Comparison of ENCODE assay signal across 23 cellular contexts in the genomic region with DNA sequence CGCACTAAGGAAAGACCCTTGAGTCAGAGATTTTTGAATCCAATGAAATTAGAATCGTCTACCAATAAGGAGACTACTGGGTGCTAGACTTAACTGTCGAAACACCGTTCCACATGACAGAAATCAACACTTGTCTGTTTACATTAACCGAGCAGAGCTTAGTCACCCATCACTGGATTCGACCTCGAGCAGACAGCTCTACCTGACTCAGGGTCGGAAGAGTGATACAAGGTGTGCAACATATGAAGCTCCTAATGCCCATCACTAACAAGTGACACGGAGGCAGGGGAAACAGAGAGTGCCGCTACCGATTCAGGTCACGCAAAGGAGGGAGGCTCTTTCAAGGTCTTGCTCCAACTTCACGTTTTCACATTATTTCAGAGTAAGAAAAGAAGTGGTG. TPM values are rescaled to one million over a fixed set of nuclear protein-coding genes. Genes with fewer than 3 reads are reported as not detected.
DNase-seq lines count a peak whose midpoint lies in the region; ATAC-seq and TF ChIP-seq lines count a peak whose summit lies in the region.
"Had no signal": no experiment of that assay in that cellular context is flagged by ENCODE, and none has a peak within 500 bp of the region (broad histone marks: within the 10 kb centered on the region; RNA-seq: fewer than 3 reads in every experiment).

No MANE protein-coding gene starts in this region.

- no peak overlapping the region for H3K4me3 ChIP-seq in mammary epithelial cell (replicated peaks in 1 of 3; ENCODE audit: insufficient read depth in 1 of 3, low read depth in 2 of 3, low read length in 3 of 3)
- H3K4me3 ChIP-seq in endodermal cell (ENCODE audit: low read length): no peak overlapping the region
- H3K4me3 ChIP-seq in thyroid gland (replicated peaks in 1 of 3): no peak overlapping the region
- H3K4me3 ChIP-seq: BLaER1 treated with 17β-estradiol and CSF1 and Interleukin-3, amounts not matched to agents 10 nM and 100 nM; GM23248; Peyer's patch; SJSA1 had no signal

- H3K27me3 ChIP-seq in mammary epithelial cell (ENCODE audit: insufficient read depth, low read length) (no peaks in the 10 kb centered on the region), endodermal cell (ENCODE audit: control insufficient read depth, insufficient read depth, low read length, poor library complexity, severe bottlenecking) (no peaks in the 10 kb centered on the region), thyroid gland (no peaks in the 10 kb centered on the region)
- H3K27me3 ChIP-seq: BLaER1 treated with 17β-estradiol and CSF1 and Interleukin-3, amounts not matched to agents 10 nM and 100 nM; Peyer's patch; SJSA1 had no signal

- no peak overlapping the region for H3K4me3 Mint-ChIP-seq in MCF 10A (ENCODE audit: unreplicated experiment)
- no peak overlapping the region for H3K4me3 Mint-ChIP-seq in endodermal cell
- no peak overlapping the region for H3K4me3 Mint-ChIP-seq in nephron
- no peak overlapping the region for H3K4me3 Mint-ChIP-seq in activated naive CD8-positive, alpha-beta T cell treated with anti-CD3 and anti-CD28 coated beads, Interleukin-2, amount 50 U/mL, for 24 hours
- H3K4me3 Mint-ChIP-seq: CD8-positive, alpha-beta T cell; H9; HFFc6 had no signal

- H3K27me3 Mint-ChIP-seq in MCF 10A (ENCODE audit: insufficient read depth, unreplicated experiment) (no peaks in the 10 kb centered on the region), endodermal cell (ENCODE audit: insufficient read depth) (no peaks in the 10 kb centered on the region), nephron (ENCODE audit: low read depth) (no peaks in the 10 kb centered on the region)
- no peaks in the 10 kb centered on the region for H3K27me3 Mint-ChIP-seq in activated naive CD8-positive, alpha-beta T cell treated with anti-CD3 and anti-CD28 coated beads, Interleukin-2, amount 50 U/mL, for 24 hours

- BruUV-seq in MCF 10A (replicated peaks; lab: Mats Ljungman, UMichigan) (no TSS peak), mammary epithelial cell (replicated peaks; lab: Mats Ljungman, UMichigan) (no TSS peak)

- H3K9me3 Mint-ChIP-seq in MCF 10A (ENCODE audit: unreplicated experiment) (no peaks in the 10 kb centered on the region), endodermal cell (no peaks in the 10 kb centered on the region), nephron (no peaks in the 10 kb centered on the region)
- no peaks in the 10 kb centered on the region for H3K9me3 Mint-ChIP-seq in activated naive CD8-positive, alpha-beta T cell treated with anti-CD3 and anti-CD28 coated beads, Interleukin-2, amount 50 U/mL, for 24 hours
- H3K9me3 Mint-ChIP-seq: CD8-positive, alpha-beta T cell; H9; HFFc6 had no signal

- peaks cover 10% of the 10 kb centered on the region for H3K4me1 Mint-ChIP-seq in MCF 10A (ENCODE audit: insufficient read depth, unreplicated experiment)
- peaks cover 54% of the 10 kb centered on the region for H3K4me1 Mint-ChIP-seq in endodermal cell
- peaks cover 48% of the 10 kb centered on the region for H3K4me1 Mint-ChIP-seq in nephron
- H3K4me1 Mint-ChIP-seq in activated naive CD8-positive, alpha-beta T cell treated with anti-CD3 and anti-CD28 coated beads, Interleukin-2, amount 50 U/mL, for 24 hours: no peaks in the 10 kb centered on the region

- POLR2A ChIA-PET in MCF 10A (lab: Yijun Ruan, JAX): interaction anchor here (1.0 kb wide), 1 partner anchor 50 kb away, joined by 3 read pairs; no protein-coding TSS in a partner anchor

- intact Hi-C loops in MCF 10A (cut with micrococcal nuclease) (no loop called here), mammary epithelial cell (cut with micrococcal nuclease) (no loop called here), thyroid gland (cut with DNase I) (no loop called here)

- H3K36me3 ChIP-seq in mammary epithelial cell (ENCODE audit: insufficient read depth, low read length): peaks cover 2% of the 10 kb centered on the region
- peaks cover 17% of the 10 kb centered on the region for H3K36me3 ChIP-seq in endodermal cell (ENCODE audit: control insufficient read depth, insufficient read depth, low read length)
- peaks cover 0 to 5% of the 10 kb centered on the region in 2 donors for H3K36me3 ChIP-seq in thyroid gland
- H3K36me3 ChIP-seq: SJSA1 had no signal

- peaks cover 5% of the 10 kb centered on the region for H3K36me3 Mint-ChIP-seq in MCF 10A (ENCODE audit: insufficient read depth, unreplicated experiment)
- H3K36me3 Mint-ChIP-seq in endodermal cell (ENCODE audit: low read depth): peaks cover 23% of the 10 kb centered on the region
- peaks cover 30% of the 10 kb centered on the region for H3K36me3 Mint-ChIP-seq in nephron (ENCODE audit: low read depth)
- H3K36me3 Mint-ChIP-seq in activated naive CD8-positive, alpha-beta T cell treated with anti-CD3 and anti-CD28 coated beads, Interleukin-2, amount 50 U/mL, for 24 hours (ENCODE audit: low read depth): peaks cover 2% of the 10 kb centered on the region

- H3K4me1 ChIP-seq in mammary epithelial cell (ENCODE audit: insufficient read depth, low read length): peaks cover 7% of the 10 kb centered on the region
- peaks cover 13% of the 10 kb centered on the region for H3K4me1 ChIP-seq in endodermal cell (ENCODE audit: control insufficient read depth, insufficient read depth, low read length)
- peaks cover 25 to 33% of the 10 kb centered on the region in 2 donors for H3K4me1 ChIP-seq in thyroid gland

- WGBS in mammary epithelial cell (ENCODE audit: low coverage, missing lambda C conversion rate): 95% methylated on average over 13 of the region's 13 CpGs
- WGBS in endodermal cell (ENCODE audit: insufficient coverage in 1 of 2, insufficient read length in 1 of 2), 2 experiments: 94 to 96% methylated on average over 12 to 13 of the region's 13 CpGs
- WGBS in thyroid gland, 2 donors: 68 to 71% methylated on average over 13 of the region's 13 CpGs

- no peaks in the 10 kb centered on the region for H3K79me2 ChIP-seq in mammary epithelial cell (ENCODE audit: insufficient read depth, low read length)

- H3K27ac Mint-ChIP-seq in MCF 10A (ENCODE audit: low read depth, unreplicated experiment) (no peak overlapping the region), endodermal cell (no peak overlapping the region), nephron (peak overlapping the region in 2 of 3 experiments; percentile 46 to 61)
- H3K27ac Mint-ChIP-seq in activated naive CD8-positive, alpha-beta T cell treated with anti-CD3 and anti-CD28 coated beads, Interleukin-2, amount 50 U/mL, for 24 hours: no peak overlapping the region
- H3K27ac Mint-ChIP-seq: CD8-positive, alpha-beta T cell; HFFc6 had no signal

- CTCF ChIA-PET in MCF 10A (lab: Yijun Ruan, JAX): no interaction called here
- CTCF ChIA-PET in mammary epithelial cell (lab: Charles Lee; ENCODE audit: low non-redundant PET): no interaction called here

- H3K9me3 ChIP-seq in mammary epithelial cell (replicated peaks; ENCODE audit: insufficient read depth, low read length) (no peaks in the 10 kb centered on the region), endodermal cell (ENCODE audit: control insufficient read depth, low read length) (no peaks in the 10 kb centered on the region), thyroid gland (no peaks in the 10 kb centered on the region)
- H3K9me3 ChIP-seq: BLaER1 treated with 17β-estradiol and CSF1 and Interleukin-3, amounts not matched to agents 10 nM and 100 nM; Peyer's patch; SJSA1 had no signal

- dilution Hi-C loops in mammary epithelial cell (cut with HindIII; ENCODE audit: low sequenced_read_pairs): no loop called here

- H2AFZ ChIP-seq in mammary epithelial cell (ENCODE audit: low read depth, low read length): no peak overlapping the region
- H2AFZ ChIP-seq: GM23248 had no signal

- no peak overlapping the region for H3K9ac ChIP-seq in mammary epithelial cell (ENCODE audit: insufficient read depth, low read length)
- H3K9ac ChIP-seq in endodermal cell (ENCODE audit: extremely low read depth, low read length, poor library complexity, severe bottlenecking): no peak overlapping the region
- H3K9ac ChIP-seq: BLaER1 treated with 17β-estradiol and CSF1 and Interleukin-3, amounts not matched to agents 10 nM and 100 nM; GM23248 had no signal

- ATAC-seq in GM18868 (IDR thresholded peaks at IDR 0.05; ENCODE audit: unreplicated experiment) (no peak), HG03432 (IDR thresholded peaks at IDR 0.05; ENCODE audit: unreplicated experiment) (no peak)
- no peak for ATAC-seq in activated naive CD8-positive, alpha-beta T cell treated with anti-CD3 and anti-CD28 coated beads, Interleukin-2, amount 50 U/mL, for 24 hours
- ATAC-seq: CD8-positive, alpha-beta T cell had no signal

- in situ Hi-C loops in mammary epithelial cell (cut with MboI; ENCODE audit: low sequenced_read_pairs in 2 of 2): no loop called here

- H4K20me1 ChIP-seq in mammary epithelial cell (ENCODE audit: insufficient read depth, low read length): no peaks in the 10 kb centered on the region
- H4K20me1 ChIP-seq: BLaER1 treated with 17β-estradiol and CSF1 and Interleukin-3, amounts not matched to agents 10 nM and 100 nM had no signal

- TF ChIP-seq POLR2A in thyroid gland (IDR thresholded peaks at IDR 0.05): no peak

- H3K27ac ChIP-seq in mammary epithelial cell (ENCODE audit: insufficient read depth, low read depth, low read length): no peak overlapping the region
- no peak overlapping the region for H3K27ac ChIP-seq in endodermal cell (ENCODE audit: low read depth, low read length)
- peak overlapping the region; percentile 42 to 71 (median 68) for H3K27ac ChIP-seq in thyroid gland
- H3K27ac ChIP-seq: 22Rv1; BLaER1 treated with 17β-estradiol and CSF1 and Interleukin-3, amounts not matched to agents 10 nM and 100 nM; GM23248; HL-60; SJSA1 had no signal

- DNase-seq in MCF 10A (ENCODE audit: unreplicated experiment): peak; percentile 26
- no peak for DNase-seq in mammary epithelial cell
- peak; percentile 29 for DNase-seq in endodermal cell
- peak; percentile 17 to 31 for DNase-seq in thyroid gland
- no peak for DNase-seq in activated naive CD8-positive, alpha-beta T cell treated with anti-CD3 and anti-CD28 coated beads, Interleukin-2, amount 50 U/mL, for 24 hours
- DNase-seq: CD8-positive, alpha-beta T cell; DMS79; GM23248; H9; HFFc6; KBM-7; NCI-H1092; NCI-H1436; NCI-H187 treated with DMSO at 0.1 percent for 48 hours; NCI-H748 treated with DMSO at 0.1 percent for 48 hours; Peyer's patch had no signal

- H3K4me2 ChIP-seq in mammary epithelial cell (ENCODE audit: insufficient read depth, low read depth, low read length): no peak overlapping the region
- H3K4me2 ChIP-seq: BLaER1 treated with 17β-estradiol and CSF1 and Interleukin-3, amounts not matched to agents 10 nM and 100 nM had no signal

- TF ChIP-seq CTCF in MCF 10A (IDR thresholded peaks at IDR 0.05; ENCODE audit: unreplicated experiment) (no peak), mammary epithelial cell (conservative IDR thresholded peaks at IDR 0.05 in 1 of 2, IDR thresholded peaks at IDR 0.05 in 1 of 2; ENCODE audit: extremely low read depth in 1 of 2, insufficient read depth in 1 of 2, low read depth in 1 of 2, low read length in 2 of 2) (no peak), endodermal cell (conservative IDR thresholded peaks at IDR 0.05) (no peak), nephron (IDR thresholded peaks at IDR 0.05; ENCODE audit: unreplicated experiment in 3 of 3) (no peak), thyroid gland (IDR thresholded peaks at IDR 0.05) (no peak)

RNA-seq across cellular contexts. Expression of a gene that starts 54.2 kb away (rescaled TPM):
- total RNA-seq in MCF 10A (2022) (2.6 and 4.3 TPM in 2 replicates), mammary epithelial cell (1 to 10 TPM; 4.4 to 8.7 TPM), endodermal cell (1,000 to 10,000 TPM; 1,055 to 1,188 TPM), thyroid gland (10 to 100 TPM; 31.2 to 45.4 (median 41.5) TPM)
- polyA plus RNA-seq in mammary epithelial cell: 1.9 TPM
- 4.5 TPM for polyA minus RNA-seq in mammary epithelial cell
- 95.5 TPM for polyA plus RNA-seq in endodermal cell (2013, experiment 1 of 2)
- 122 TPM for polyA plus RNA-seq in endodermal cell (2013, experiment 2 of 2)

Comparison
In these comparisons a context has a peak if more than half of its experiments do, and no peak if none do; other contexts are left out.
1. DNase-seq: peak in MCF 10A (single experiment), endodermal cell (single experiment) and thyroid gland (2 of 2); none in mammary epithelial cell (single experiment) and activated naive CD8-positive, alpha-beta T cell treated with anti-CD3 and anti-CD28 coated beads, Interleukin-2, amount 50 U/mL, for 24 hours (single experiment).
2. H3K27ac Mint-ChIP-seq: peak in nephron (2 of 3); none in MCF 10A (single experiment), endodermal cell (single experiment) and activated naive CD8-positive, alpha-beta T cell treated with anti-CD3 and anti-CD28 coated beads, Interleukin-2, amount 50 U/mL, for 24 hours (single experiment).
3. H3K27ac ChIP-seq: peak in thyroid gland (3 of 3); none in mammary epithelial cell (single experiment) and endodermal cell (single experiment).
4. RNA of a gene that starts 54.2 kb away (total RNA-seq): 1,055 to 1,188 TPM in endodermal cell; 31.2 to 45.4 TPM in thyroid gland, 4.4 to 8.7 TPM in mammary epithelial cell and 2.6 to 4.3 TPM in MCF 10A; every median in the first group is over 10 times any median in the second.